In genomic region chr4:52713456-52713937, GRCh38 we compare ENCODE assay signal across 9 cellular contexts. TPM values are rescaled to one million over a fixed set of nuclear protein-coding genes. Genes with fewer than 3 reads are reported as not detected.
DNase-seq lines count a peak whose midpoint lies in the region; ATAC-seq and FAIRE-seq lines count a peak whose summit lies in the region.
"Had no signal": no experiment of that assay in that cellular context is flagged by ENCODE, and none has a peak within 500 bp of the region (broad histone marks: within the 10 kb centered on the region; RNA-seq: fewer than 3 reads in every experiment).

No MANE protein-coding gene starts in this region.

- H3K4me1 ChIP-seq in SJSA1 (replicated peaks): peaks cover 21% of the 10 kb centered on the region

- no peaks in the 10 kb centered on the region for H3K27me3 ChIP-seq in SJSA1 (replicated peaks)

- no peaks in the 10 kb centered on the region for H3K9me3 ChIP-seq in SJSA1 (replicated peaks)

- H3K36me3 ChIP-seq in SJSA1: peaks cover 48% of the 10 kb centered on the region

- no peak overlapping the region for H3K27ac ChIP-seq in SJSA1

- ATAC-seq in HG03025 (IDR thresholded peaks at IDR 0.05; ENCODE audit: low FRiP score, unreplicated experiment): no peak

- H3K4me3 ChIP-seq in SJSA1 (peak overlapping the region; percentile 76), skeletal muscle cell (ENCODE audit: low read depth, low read length) (peak overlapping the region; percentile 77)

- FAIRE-seq in GM19239 (lab: Jason Lieb, UNC): peak; percentile 11
- FAIRE-seq: TTC549 had no signal

- no peak for DNase-seq in GM19239 (ENCODE audit: insufficient read length, low spot score)
- no peak for DNase-seq in SJSA1 (ENCODE audit: low read depth in 1 of 2, low spot score in 2 of 2)
- DNase-seq in fibroblast of peridontal ligament (ENCODE audit: extremely low read depth): peak; percentile 10
- no peak for DNase-seq in skeletal muscle cell (ENCODE audit: low read depth)
- no peak for DNase-seq in mesenteric fat pad (ENCODE audit: low spot score)
- DNase-seq in DMS79 treated with DMSO at 0.1 percent for 48 hours (lab: John Stamatoyannopoulos, UW): no peak
- no peak for DNase-seq in GM19240 (ENCODE audit: insufficient read length, low spot score)

RNA-seq across cellular contexts. Expression of gene ERVMER34-1, which starts 37.7 kb away (rescaled TPM):
- not detected in 2 replicates for total RNA-seq in SJSA1 (2014; rRNA removed; shearing (Covaris generic))
- total RNA-seq in mesenteric fat pad: not detected

RNA-seq across cellular contexts. Expression of gene USP46, which starts 54.4 kb away (rescaled TPM):
- total RNA-seq in SJSA1 (2014; rRNA removed; shearing (Covaris generic)): 20.5 and 21.4 TPM in 2 replicates
- total RNA-seq in mesenteric fat pad: 18.3 TPM
